Comparison of ENCODE assay signal across 13 cellular contexts in the genomic region with DNA sequence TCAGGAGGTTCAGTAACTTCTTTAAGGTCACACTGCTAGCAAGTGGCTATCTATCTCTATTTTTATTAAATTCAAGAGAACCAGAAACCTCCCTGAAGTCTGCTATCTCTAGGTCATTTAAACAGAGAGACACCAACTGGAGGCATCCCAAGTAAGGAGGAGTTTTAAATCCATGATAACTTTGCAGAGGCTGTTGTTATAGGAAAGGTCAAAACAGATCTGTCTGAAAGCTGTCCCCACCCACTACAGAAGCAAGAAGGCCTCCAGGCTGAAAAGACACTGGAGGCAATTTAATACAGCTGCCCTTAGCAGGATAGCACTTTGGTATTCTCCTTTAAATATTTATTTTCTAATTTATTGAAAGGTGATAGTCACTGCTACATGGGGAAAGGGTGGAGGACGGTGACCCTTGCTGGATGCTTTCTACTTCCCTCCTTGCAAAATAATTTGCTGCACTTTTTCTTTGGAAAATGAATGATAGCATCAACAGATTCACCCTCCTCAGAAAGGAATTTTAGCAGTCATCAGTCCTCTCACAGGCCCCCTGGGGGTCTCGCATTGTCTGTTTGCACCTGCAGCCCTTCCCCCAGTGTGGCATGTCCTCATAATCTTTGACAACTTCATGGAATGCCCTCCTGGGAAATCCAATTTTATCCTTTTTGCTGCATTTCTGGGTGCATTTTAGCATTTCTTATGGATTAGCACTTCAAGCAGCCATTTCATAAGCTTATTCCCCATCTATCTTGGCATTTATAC.
A peak's percentile ranks its signal among the peaks of the same experiment; 100 is the strongest.
DNase-seq lines count a peak whose midpoint lies in the region; ATAC-seq and TF ChIP-seq lines count a peak whose summit lies in the region.
"Had no signal": no experiment of that assay in that cellular context is flagged by ENCODE, and none has a peak within 500 bp of the region (broad histone marks: within the 10 kb centered on the region; RNA-seq: fewer than 3 reads in every experiment).

No MANE protein-coding gene starts in this region.

- H3K36me3 ChIP-seq in PC-3 (ENCODE audit: low read depth, low read length) (no peaks in the 10 kb centered on the region), sigmoid colon (no peaks in the 10 kb centered on the region), thyroid gland (no peaks in the 10 kb centered on the region)
- H3K36me3 ChIP-seq: HAP-1, right lobe of liver, suprapubic skin had no signal

- DNase-seq in NCI-H1436 (lab: John Stamatoyannopoulos, UW) (peak; percentile 43), PC-3 (no peak), left ventricle myocardium superior (no peak), sigmoid colon (no peak), NCI-H2171 (lab: John Stamatoyannopoulos, UW) (no peak), thyroid gland (no peak), SKM-1 (lab: John Stamatoyannopoulos, UW; ENCODE audit: unreplicated experiment) (no peak)
- DNase-seq: effector CD4-positive, alpha-beta T cell; midbrain; NCI-H2107; right lobe of liver had no signal

- no peaks in the 10 kb centered on the region for H4K20me1 ChIP-seq in PC-3 (ENCODE audit: low read length)

- CTCF ChIA-PET in PC-3 (lab: Charles Lee), result no interaction called here

- intact Hi-C loops in PC-3 (cut with micrococcal nuclease) (loop anchor here (10.0 kb wide), 1 partner anchor 185 kb away; no protein-coding TSS in a partner anchor), left ventricle myocardium superior (cut with micrococcal nuclease) (no loop called here), sigmoid colon (cut with DNase I) (no loop called here), thyroid gland (cut with DNase I) (no loop called here)

- H3K9ac ChIP-seq in PC-3 (ENCODE audit: low read length), result no peak overlapping the region

- WGBS in sigmoid colon, 2 donors, result 49 to 70% methylated on average over 2 of the region's 2 CpGs
- WGBS in thyroid gland, 2 donors, result 81 to 90% methylated on average over 2 of the region's 2 CpGs

- TF ChIP-seq CTCF in PC-3 (conservative IDR thresholded peaks at IDR 0.05; ENCODE audit: low read depth, low read length), result no peak
- no peak for TF ChIP-seq CTCF in sigmoid colon (IDR thresholded peaks at IDR 0.05)
- TF ChIP-seq CTCF in thyroid gland (IDR thresholded peaks at IDR 0.05), result no peak

- H3K27me3 ChIP-seq in PC-3 (ENCODE audit: low read length) (no peaks in the 10 kb centered on the region), sigmoid colon (no peaks in the 10 kb centered on the region), thyroid gland (no peaks in the 10 kb centered on the region)
- H3K27me3 ChIP-seq: right lobe of liver had no signal

- H3K9me3 ChIP-seq in PC-3 (ENCODE audit: low read length) (no peaks in the 10 kb centered on the region), sigmoid colon (no peaks in the 10 kb centered on the region), thyroid gland (no peaks in the 10 kb centered on the region)
- H3K9me3 ChIP-seq: right lobe of liver, suprapubic skin had no signal

- H3K4me1 ChIP-seq in PC-3 (ENCODE audit: insufficient read depth, low read length), result peaks cover 35% of the 10 kb centered on the region
- peaks cover 0 to 37% (median 24%) of the 10 kb centered on the region in 4 donors for H3K4me1 ChIP-seq in sigmoid colon
- peaks cover 0 to 14% of the 10 kb centered on the region in 2 donors for H3K4me1 ChIP-seq in thyroid gland
- H3K4me1 ChIP-seq: right lobe of liver had no signal

- no peak for TF ChIP-seq EP300 in sigmoid colon (IDR thresholded peaks at IDR 0.05)

- ATAC-seq in PC-3, result no peak
- peak; percentile 87 for ATAC-seq in left ventricle myocardium superior

- H2AFZ ChIP-seq in PC-3 (ENCODE audit: low read length), result 0 out of 2 replicates have a peak overlapping the region, but pooled peaks have one; percentile 21

- H3K9me2 ChIP-seq in PC-3 (replicated peaks; ENCODE audit: low read length), result no peaks in the 10 kb centered on the region

- no TSS peak for BruUV-seq in PC-3 (replicated peaks; lab: Mats Ljungman, UMichigan)

- no peaks in the 10 kb centered on the region for H3K79me2 ChIP-seq in PC-3 (ENCODE audit: low read length)

- no peak overlapping the region for H3K4me3 ChIP-seq in PC-3 (ENCODE audit: low read length)
- no peak overlapping the region for H3K4me3 ChIP-seq in sigmoid colon
- no peak overlapping the region for H3K4me3 ChIP-seq in thyroid gland (replicated peaks in 1 of 3)
- H3K4me3 ChIP-seq: HAP-1, right lobe of liver, suprapubic skin had no signal

- H3K4me2 ChIP-seq in PC-3 (ENCODE audit: low read length), result peak overlapping the region; percentile 14; the same call in 1 of the 2 replicates

- POLR2A ChIA-PET in PC-3 (lab: Charles Lee; ENCODE audit: unreplicated experiment), result no interaction called here

- no peak for TF ChIP-seq POLR2A in sigmoid colon (IDR thresholded peaks at IDR 0.05)
- TF ChIP-seq POLR2A in thyroid gland (IDR thresholded peaks at IDR 0.05), result no peak

- H3F3A ChIP-seq in PC-3 (ENCODE audit: low read length, unreplicated experiment), result no peaks in the 10 kb centered on the region

- H3K27ac ChIP-seq in PC-3 (ENCODE audit: low read length), result no peak overlapping the region
- H3K27ac ChIP-seq in sigmoid colon, result peak overlapping the region in 3 of 4 donors; percentile 33 to 58 (median 54)
- H3K27ac ChIP-seq in thyroid gland, result no peak overlapping the region
- H3K27ac ChIP-seq: right lobe of liver, suprapubic skin had no signal

Comparison
In these comparisons a context has a peak if more than half of its experiments do, and no peak if none do; other contexts are left out.
1. H3K27ac ChIP-seq: peak in sigmoid colon (3 of 4); none in PC-3 (single experiment) and thyroid gland (0 of 3).